14 cellular contexts compared by ENCODE assay signal in the genomic region with DNA sequence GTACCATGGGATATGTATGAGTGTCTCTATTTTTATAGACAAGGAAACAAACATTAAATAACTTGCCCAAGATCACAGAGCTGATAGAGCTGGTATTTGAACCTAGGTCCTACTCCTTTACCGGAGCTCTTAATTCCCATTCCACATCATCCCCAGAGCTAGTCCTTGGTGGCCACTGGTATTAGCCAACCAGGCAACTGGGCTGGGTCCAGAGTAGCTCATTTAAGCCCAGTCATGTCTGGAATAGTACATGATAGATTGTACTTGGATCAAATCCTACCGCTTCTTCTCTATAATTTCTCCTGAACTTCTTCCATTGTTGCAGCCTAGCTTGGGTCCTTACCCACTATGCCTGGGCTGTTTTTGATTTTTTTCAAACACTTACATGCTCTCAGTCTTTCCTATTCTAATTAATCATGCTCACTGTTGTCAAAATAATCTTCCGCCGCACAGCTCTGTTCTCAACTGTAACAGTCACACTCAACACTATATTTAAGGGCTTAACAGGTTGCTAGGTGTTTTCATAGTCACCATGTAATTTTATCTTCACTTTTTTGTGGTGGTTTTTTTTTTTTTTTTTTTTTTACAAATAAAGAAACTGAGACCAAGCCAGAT.
DNase-seq lines count a peak whose midpoint lies in the region; ATAC-seq and TF ChIP-seq lines count a peak whose summit lies in the region.
"Had no signal": no experiment of that assay in that cellular context is flagged by ENCODE, and none has a peak within 500 bp of the region (broad histone marks: within the 10 kb centered on the region; RNA-seq: fewer than 3 reads in every experiment).

No MANE protein-coding gene starts in this region.

- TF ChIP-seq CTCF in gastroesophageal sphincter (IDR thresholded peaks at IDR 0.05) (no peak), spleen (IDR thresholded peaks at IDR 0.05 in 8 of 11, conservative IDR thresholded peaks at IDR 0.05 in 3 of 11) (no peak)

- DNase-seq in activated T-cell treated with anti-CD3 and anti-CD28 coated beads, Interleukin-2, amount 50 U/mL, for 72 hours: no peak
- DNase-seq in activated T-cell treated with anti-CD3 and anti-CD28 coated beads, Interleukin-2, amount 50 U/mL, for 24 hours: no peak
- DNase-seq in NCI-H2227 treated with DMSO at 0.1 percent for 48 hours (lab: John Stamatoyannopoulos, UW) (peak; percentile 60), spleen (no peak), islet precursor cell (no peak)
- DNase-seq: Caco-2, NCI-H2029 treated with DMSO at 0.1 percent for 48 hours had no signal

- WGBS in gastroesophageal sphincter (ENCODE audit: low coverage in 1 of 2), 2 donors: 52 to 74% methylated on average over 3 to 4 of the region's 4 CpGs
- WGBS in spleen, 5 donors: 73 to 84% (median 80%) methylated on average over 4 of the region's 4 CpGs

- H3K27me3 Mint-ChIP-seq in activated T-cell treated with anti-CD3 and anti-CD28 coated beads, Interleukin-2, amount 50 U/mL, for 72 hours (ENCODE audit: low read depth): no peaks in the 10 kb centered on the region
- no peaks in the 10 kb centered on the region for H3K27me3 Mint-ChIP-seq in activated T-cell treated with anti-CD3 and anti-CD28 coated beads, Interleukin-2, amount 50 U/mL, for 24 hours
- H3K27me3 Mint-ChIP-seq: central memory CD8-positive, alpha-beta T cell; T-helper 17 cell had no signal

- intact Hi-C loops in spleen (cut with DNase I; ENCODE audit: low total_unique reads): no loop called here

- H3K4me1 Mint-ChIP-seq in activated T-cell treated with anti-CD3 and anti-CD28 coated beads, Interleukin-2, amount 50 U/mL, for 72 hours (ENCODE audit: low read depth): peaks cover 13% of the 10 kb centered on the region
- peaks cover 11% of the 10 kb centered on the region for H3K4me1 Mint-ChIP-seq in activated T-cell treated with anti-CD3 and anti-CD28 coated beads, Interleukin-2, amount 50 U/mL, for 24 hours (ENCODE audit: low read depth)

- peaks cover 0 to 4% (median 0%) of the 10 kb centered on the region in 3 donors for H3K4me1 ChIP-seq in gastroesophageal sphincter
- H3K4me1 ChIP-seq in spleen: peaks cover 0 to 24% (median 13%) of the 10 kb centered on the region in 6 donors

- peak overlapping the region; percentile 91 for H3K27ac Mint-ChIP-seq in activated T-cell treated with anti-CD3 and anti-CD28 coated beads, Interleukin-2, amount 50 U/mL, for 72 hours
- H3K27ac Mint-ChIP-seq in activated T-cell treated with anti-CD3 and anti-CD28 coated beads, Interleukin-2, amount 50 U/mL, for 24 hours: no peak overlapping the region
- H3K27ac Mint-ChIP-seq: activated CD4-positive, alpha-beta T cell treated with anti-CD3 and anti-CD28 coated beads, Interleukin-2, amount 10 ng/mL, durations not matched to agents 7 days and 5 days; T-helper 17 cell had no signal

- TF ChIP-seq POLR2A in gastroesophageal sphincter (IDR thresholded peaks at IDR 0.05): no peak
- TF ChIP-seq POLR2A in spleen (IDR thresholded peaks at IDR 0.05): no peak

- no peaks in the 10 kb centered on the region for H3K9me3 ChIP-seq in gastroesophageal sphincter
- no peaks in the 10 kb centered on the region for H3K9me3 ChIP-seq in spleen
- H3K9me3 ChIP-seq: Caco-2 had no signal

- H3K4me3 ChIP-seq in gastroesophageal sphincter (no peak overlapping the region), spleen (no peak overlapping the region)

- H3K27me3 ChIP-seq in gastroesophageal sphincter: no peaks in the 10 kb centered on the region
- H3K27me3 ChIP-seq in spleen (replicated peaks in 1 of 7): no peaks in the 10 kb centered on the region

- no peak overlapping the region for H3K4me3 Mint-ChIP-seq in activated T-cell treated with anti-CD3 and anti-CD28 coated beads, Interleukin-2, amount 50 U/mL, for 72 hours
- no peak overlapping the region for H3K4me3 Mint-ChIP-seq in activated T-cell treated with anti-CD3 and anti-CD28 coated beads, Interleukin-2, amount 50 U/mL, for 24 hours

- H3K27ac ChIP-seq in gastroesophageal sphincter (peak overlapping the region in 2 of 4 donors; percentile 34 to 51), spleen (peak overlapping the region; percentile 4 to 82 (median 60))
- H3K27ac ChIP-seq: RWPE1 had no signal

- ATAC-seq in activated T-cell treated with anti-CD3 and anti-CD28 coated beads, Interleukin-2, amount 50 U/mL, for 72 hours (replicated peaks in 1 of 2): no peak
- ATAC-seq in gastroesophageal sphincter: peak; percentile 46
- no peak for ATAC-seq in HG03439 (IDR thresholded peaks at IDR 0.05; ENCODE audit: unreplicated experiment)
- no peak for ATAC-seq in GM21367 (IDR thresholded peaks at IDR 0.05; ENCODE audit: unreplicated experiment)

- TF ChIP-seq EP300 in gastroesophageal sphincter (IDR thresholded peaks at IDR 0.05): no peak

- no peaks in the 10 kb centered on the region for H3K9me3 Mint-ChIP-seq in activated T-cell treated with anti-CD3 and anti-CD28 coated beads, Interleukin-2, amount 50 U/mL, for 72 hours
- H3K9me3 Mint-ChIP-seq in activated T-cell treated with anti-CD3 and anti-CD28 coated beads, Interleukin-2, amount 50 U/mL, for 24 hours: no peaks in the 10 kb centered on the region

- no peaks in the 10 kb centered on the region for H3K36me3 Mint-ChIP-seq in activated T-cell treated with anti-CD3 and anti-CD28 coated beads, Interleukin-2, amount 50 U/mL, for 72 hours (ENCODE audit: insufficient read depth in 2 of 2)
- H3K36me3 Mint-ChIP-seq in activated T-cell treated with anti-CD3 and anti-CD28 coated beads, Interleukin-2, amount 50 U/mL, for 24 hours (ENCODE audit: low read depth): no peaks in the 10 kb centered on the region

- H3K36me3 ChIP-seq in gastroesophageal sphincter: no peaks in the 10 kb centered on the region
- no peaks in the 10 kb centered on the region for H3K36me3 ChIP-seq in spleen
